ENCODE assay signal across 22 cellular contexts in the genomic region with DNA sequence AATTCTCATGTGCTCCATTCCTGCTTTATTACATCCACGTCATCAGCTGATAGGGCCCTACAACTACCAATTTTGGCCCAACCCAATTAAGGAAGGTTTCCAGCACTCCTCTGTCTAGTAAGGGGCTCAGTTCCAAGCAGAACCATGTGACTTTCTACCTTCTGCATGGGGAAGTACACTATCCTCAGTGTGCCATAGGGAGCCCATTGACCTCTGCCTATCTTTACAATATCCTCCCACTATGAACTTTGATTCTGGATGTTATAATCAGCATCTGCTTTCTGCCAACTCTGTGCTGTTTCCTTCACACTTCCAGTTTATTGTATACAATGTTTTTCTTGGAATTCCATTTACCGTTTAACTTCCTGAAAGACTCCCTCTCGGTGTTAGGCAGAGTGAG. TPM values are rescaled to one million over a fixed set of nuclear protein-coding genes. Genes with fewer than 3 reads are reported as not detected.
DNase-seq lines count a peak whose midpoint lies in the region; ATAC-seq, FAIRE-seq and TF ChIP-seq lines count a peak whose summit lies in the region.
"Had no signal": no experiment of that assay in that cellular context is flagged by ENCODE, and none has a peak within 500 bp of the region (broad histone marks: within the 10 kb centered on the region; RNA-seq: fewer than 3 reads in every experiment).

No MANE protein-coding gene starts in this region.

- no peak overlapping the region for H2AFZ ChIP-seq in endothelial cell of umbilical vein (ENCODE audit: low read depth, low read length)
- H2AFZ ChIP-seq: GM23248 had no signal

- DNase-seq in bronchial epithelial cell (ENCODE audit: low read depth) (no peak), endothelial cell of umbilical vein (ENCODE audit: low read depth, low spot score) (peak; percentile 34), transverse colon (peak; percentile 34), prostate gland (ENCODE audit: low spot score) (no peak), NCI-H146 (lab: John Stamatoyannopoulos, UW) (no peak)
- DNase-seq: 8988T; ACHN; C1 segment of cervical spinal cord; Calu3; CD4-positive, alpha-beta memory T cell; COR-L47; DMS53; DMS79 treated with DMSO at 0.1 percent for 48 hours; GF-D8; GM23248; H9 had no signal

- peak; percentile 13 for FAIRE-seq in bronchial epithelial cell (lab: Jason Lieb, UNC)
- peak; percentile 4 for FAIRE-seq in endothelial cell of umbilical vein (lab: Jason Lieb, UNC)
- FAIRE-seq: A549, GM12891, GM18507 had no signal

- TF ChIP-seq CTCF in bronchial epithelial cell (IDR thresholded peaks at IDR 0.05; ENCODE audit: insufficient read depth, low read length, severe bottlenecking) (no peak), endothelial cell of umbilical vein (IDR thresholded peaks at IDR 0.05; ENCODE audit: extremely low read depth in 1 of 2, insufficient read depth in 1 of 2, low read depth in 1 of 2, low read length in 2 of 2) (no peak), transverse colon (IDR thresholded peaks at IDR 0.05) (no peak), prostate gland (IDR thresholded peaks at IDR 0.05) (no peak)

- H3K4me1 ChIP-seq in endothelial cell of umbilical vein (ENCODE audit: control insufficient read depth, extremely low read depth, insufficient read depth, low read length) (peaks cover 9% of the 10 kb centered on the region), mucosa of rectum (ENCODE audit: control insufficient read depth in 2 of 2, insufficient read depth in 2 of 2, low read length in 2 of 2) (peaks cover 7 to 15% of the 10 kb centered on the region in 2 donors), transverse colon (peaks cover 0 to 13% (median 4%) of the 10 kb centered on the region in 4 donors), prostate gland (replicated peaks) (no peaks in the 10 kb centered on the region)
- H3K4me1 ChIP-seq: A549 had no signal

- H3K9me3 ChIP-seq in endothelial cell of umbilical vein (replicated peaks; ENCODE audit: control insufficient read depth, insufficient read depth, low read length) (no peaks in the 10 kb centered on the region), mucosa of rectum (ENCODE audit: control insufficient read depth in 2 of 2, low read length in 2 of 2) (no peaks in the 10 kb centered on the region), transverse colon (no peaks in the 10 kb centered on the region), prostate gland (no peaks in the 10 kb centered on the region)
- H3K9me3 ChIP-seq: A549 had no signal

- ATAC-seq in GM21825 (IDR thresholded peaks at IDR 0.05; ENCODE audit: unreplicated experiment), result no peak
- ATAC-seq: A549, HCT116 had no signal

- no peaks in the 10 kb centered on the region for H3K9me1 ChIP-seq in endothelial cell of umbilical vein (replicated peaks; ENCODE audit: control insufficient read depth, extremely low read depth, insufficient read depth, low read length)

- in situ Hi-C loops in transverse colon (cut with MboI; ENCODE audit: low pct_ligation_motif_present in 1 of 4, low pct_unique_long_range_greater_than_20kb in 1 of 4, low sequenced_read_pairs in 3 of 4), result no loop called here

- H3K79me2 ChIP-seq in endothelial cell of umbilical vein (ENCODE audit: control insufficient read depth, insufficient read depth, low read length), result no peaks in the 10 kb centered on the region

- H3K36me3 ChIP-seq in bronchial epithelial cell (ENCODE audit: control insufficient read depth, insufficient read depth, low read length) (no peaks in the 10 kb centered on the region), endothelial cell of umbilical vein (ENCODE audit: control insufficient read depth in 2 of 2, extremely low read depth in 1 of 2, insufficient read depth in 2 of 2, low read length in 2 of 2) (no peaks in the 10 kb centered on the region), mucosa of rectum (ENCODE audit: control insufficient read depth in 2 of 2, insufficient read depth in 2 of 2, low read length in 2 of 2) (no peaks in the 10 kb centered on the region), transverse colon (no peaks in the 10 kb centered on the region), prostate gland (no peaks in the 10 kb centered on the region)

- CTCF ChIA-PET in endothelial cell of umbilical vein (lab: Charles Lee), result no interaction called here

- no peak overlapping the region for H3K4me3 ChIP-seq in bronchial epithelial cell (ENCODE audit: low read depth, low read length)
- no peak overlapping the region for H3K4me3 ChIP-seq in endothelial cell of umbilical vein (replicated peaks in 1 of 3; ENCODE audit: insufficient read depth in 1 of 3, low read depth in 1 of 3, low read length in 3 of 3)
- peak overlapping the region in 1 of 2 donors; percentile 24 for H3K4me3 ChIP-seq in mucosa of rectum (ENCODE audit: low read length in 2 of 2)
- H3K4me3 ChIP-seq in transverse colon, result no peak overlapping the region
- H3K4me3 ChIP-seq in prostate gland, result no peak overlapping the region
- H3K4me3 ChIP-seq: A549, GM23248 had no signal

- no peaks in the 10 kb centered on the region for H4K20me1 ChIP-seq in endothelial cell of umbilical vein (replicated peaks; ENCODE audit: control insufficient read depth, extremely low read depth, insufficient read depth, low read length)

- WGBS in transverse colon (ENCODE audit: low coverage in 1 of 2), 2 donors, result 33 to 45% methylated on average over 3 of the region's 3 CpGs
- 73% methylated on average over 3 of the region's 3 CpGs for WGBS in prostate gland

- dilution Hi-C loops in endothelial cell of umbilical vein (cut with MboI; ENCODE audit: extremely low pct_ligation_motif_present, low sequenced_read_pairs), result no loop called here

- no peaks in the 10 kb centered on the region for H3K27me3 ChIP-seq in bronchial epithelial cell (ENCODE audit: control insufficient read depth, insufficient read depth, low read length)
- H3K27me3 ChIP-seq in endothelial cell of umbilical vein (ENCODE audit: control insufficient read depth in 2 of 2, insufficient read depth in 2 of 2, low read length in 2 of 2), result peaks cover 2 to 8% of the 10 kb centered on the region in 2 experiments
- H3K27me3 ChIP-seq in mucosa of rectum (ENCODE audit: control insufficient read depth in 2 of 2, insufficient read depth in 2 of 2, low read length in 2 of 2), result no peaks in the 10 kb centered on the region
- H3K27me3 ChIP-seq in transverse colon, result no peaks in the 10 kb centered on the region
- no peaks in the 10 kb centered on the region for H3K27me3 ChIP-seq in prostate gland (replicated peaks; ENCODE audit: insufficient read depth)

- POLR2A ChIA-PET in endothelial cell of umbilical vein (lab: Charles Lee), result no interaction called here

- TF ChIP-seq POLR2A in endothelial cell of umbilical vein (IDR thresholded peaks at IDR 0.05; ENCODE audit: low read depth, low read length) (no peak), transverse colon (IDR thresholded peaks at IDR 0.05) (no peak), prostate gland (IDR thresholded peaks at IDR 0.05) (no peak)

- intact Hi-C loops in endothelial cell of umbilical vein (cut with micrococcal nuclease) (no loop called here), transverse colon (cut with DNase I; ENCODE audit: low total_unique reads) (no loop called here), prostate gland (cut with DNase I) (no loop called here)

- H3K9ac ChIP-seq in endothelial cell of umbilical vein (replicated peaks; ENCODE audit: extremely low read depth, insufficient read depth, low read length) (no peak overlapping the region), mucosa of rectum (ENCODE audit: low read depth in 1 of 2, low read length in 2 of 2) (no peak overlapping the region)
- H3K9ac ChIP-seq: GM23248 had no signal

- H3K4me2 ChIP-seq in endothelial cell of umbilical vein (ENCODE audit: insufficient read depth, low read length), result peak overlapping the region; percentile 10
- H3K4me2 ChIP-seq: A549 had no signal

- no peak for TF ChIP-seq EP300 in transverse colon (IDR thresholded peaks at IDR 0.05; ENCODE audit: low read depth)

- H3K27ac ChIP-seq in endothelial cell of umbilical vein (ENCODE audit: insufficient read depth, low read depth, low read length) (no peak overlapping the region), mucosa of rectum (ENCODE audit: low read depth in 2 of 2, low read length in 2 of 2) (peak overlapping the region; percentile 54 to 67), transverse colon (peak overlapping the region in 3 of 4 donors; percentile 69 to 72 (median 70)), prostate gland (no peak overlapping the region)
- H3K27ac ChIP-seq: A549, GM23248 had no signal

- BruUV-seq in endothelial cell of umbilical vein (replicated peaks; lab: Mats Ljungman, UMichigan), result no TSS peak

TF ChIP-seq in endothelial cell of umbilical vein, 7 proteins besides CTCF, POLR2A, EP300 and RAD21:
- no peak for TF ChIP-seq EZH2 (IDR thresholded peaks at IDR 0.05; ENCODE audit: borderline replicate concordance, low read depth, low read length, severe bottlenecking)
- no peak for TF ChIP-seq MYC (IDR thresholded peaks at IDR 0.05; ENCODE audit: low read depth, low read length)
- no peak for TF ChIP-seq GATA2 (IDR thresholded peaks at IDR 0.05; ENCODE audit: insufficient read depth, insufficient read length, low read depth, low read length)
- TF ChIP-seq FOS (IDR thresholded peaks at IDR 0.05; ENCODE audit: borderline replicate concordance, insufficient read depth, low read length), result no peak

RNA-seq across cellular contexts. Expression of a gene that starts 53.9 kb away (rescaled TPM):
- total RNA-seq in bronchial epithelial cell (10.0 and 14.0 TPM in 2 replicates), endothelial cell of umbilical vein (18.3 and 20.0 TPM in 2 replicates), transverse colon (10 to 100 TPM; 18.2 to 43.2 (median 27.3) TPM), prostate gland (10 to 100 TPM; 14.6 to 38.9 TPM)
- 5.7 and 6.2 TPM in 2 replicates for polyA plus RNA-seq in endothelial cell of umbilical vein
- polyA plus RNA-seq in endothelial cell of umbilical vein (2011; cell fraction: cytosol; rRNA removed), result 9.9 and 11.1 TPM in 2 replicates
- 22.2 and 24.4 TPM in 2 replicates for polyA plus RNA-seq in endothelial cell of umbilical vein (2011; cell fraction: nucleus; rRNA removed)
- polyA plus RNA-seq in endothelial cell of umbilical vein (2012), result 14.7 and 24.3 TPM in 2 replicates
- 5.1 and 5.4 TPM in 2 replicates for polyA minus RNA-seq in endothelial cell of umbilical vein
- polyA minus RNA-seq in endothelial cell of umbilical vein (2011; cell fraction: cytosol; rRNA and poly(A)+ RNA removed), result 9.0 TPM
- polyA minus RNA-seq in endothelial cell of umbilical vein (2011; cell fraction: nucleus; rRNA and poly(A)+ RNA removed), result 14.5 and 16.4 TPM in 2 replicates

Comparison
In these comparisons a context has a peak if more than half of its experiments do, and no peak if none do; other contexts are left out.
1. DNase-seq: peak in endothelial cell of umbilical vein (single experiment) and transverse colon (single experiment); none in bronchial epithelial cell (single experiment), prostate gland (single experiment) and NCI-H146 (single experiment).
2. H3K27ac ChIP-seq: peak in mucosa of rectum (2 of 2) and transverse colon (3 of 4); none in endothelial cell of umbilical vein (single experiment) and prostate gland (0 of 2).